17 cellular contexts compared by ENCODE assay signal in the genomic region with DNA sequence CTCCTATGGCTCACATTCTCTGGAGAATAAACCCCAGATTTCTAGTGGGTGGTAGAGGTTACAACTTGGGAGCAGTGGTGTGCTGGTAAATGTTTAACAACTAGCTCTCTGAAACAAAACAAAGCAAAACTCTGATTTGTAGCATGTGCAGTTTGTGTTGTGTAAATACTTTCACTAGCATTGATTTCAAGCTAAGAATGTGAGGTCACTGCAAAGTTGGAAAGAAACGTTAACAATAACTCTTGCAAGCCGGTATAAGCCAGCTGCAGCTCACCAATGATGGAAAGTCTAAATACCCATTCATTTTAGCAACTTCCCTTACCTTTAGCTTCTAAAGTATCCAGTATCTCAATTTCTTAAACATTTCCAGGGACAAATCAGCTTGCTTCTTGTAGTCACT.
DNase-seq lines count a peak whose midpoint lies in the region; ATAC-seq and TF ChIP-seq lines count a peak whose summit lies in the region.
"Had no signal": no experiment of that assay in that cellular context is flagged by ENCODE, and none has a peak within 500 bp of the region (broad histone marks: within the 10 kb centered on the region; RNA-seq: fewer than 3 reads in every experiment).

No MANE protein-coding gene starts in this region.

- peaks cover 46% of the 10 kb centered on the region for H3K4me1 Mint-ChIP-seq in activated CD4-positive, alpha-beta memory T cell treated with anti-CD3 and anti-CD28 coated beads for 36 hours (ENCODE audit: low read depth)
- no peaks in the 10 kb centered on the region for H3K4me1 Mint-ChIP-seq in activated CD4-positive, alpha-beta memory T cell treated with anti-CD3 and anti-CD28 coated beads, Interleukin-2, amount 10 ng/mL, durations not matched to agents 7 days and 5 days
- H3K4me1 Mint-ChIP-seq in activated T-helper 17 cell treated with anti-CD3 and anti-CD28 coated beads, Interleukin-2, amount 50 U/mL, for 72 hours = peaks cover 38% of the 10 kb centered on the region

- peaks cover 5% of the 10 kb centered on the region for H3K4me1 ChIP-seq in hepatocyte (ENCODE audit: insufficient read depth)
- H3K4me1 ChIP-seq: BLaER1 treated with 17β-estradiol and CSF1 and Interleukin-3, amounts not matched to agents 10 nM and 100 nM had no signal

- H3K27ac ChIP-seq in hepatocyte = peak overlapping the region; percentile 22
- H3K27ac ChIP-seq: 22Rv1; BLaER1 treated with 17β-estradiol and CSF1 and Interleukin-3, amounts not matched to agents 10 nM and 100 nM had no signal

- H3K4me2 ChIP-seq in hepatocyte = no peak overlapping the region
- H3K4me2 ChIP-seq: BLaER1 treated with 17β-estradiol and CSF1 and Interleukin-3, amounts not matched to agents 10 nM and 100 nM had no signal

- H3K36me3 ChIP-seq in hepatocyte (replicated peaks; ENCODE audit: insufficient read depth, low read depth) = no peaks in the 10 kb centered on the region
- H3K36me3 ChIP-seq: BLaER1 treated with 17β-estradiol and CSF1 and Interleukin-3, amounts not matched to agents 10 nM and 100 nM had no signal

- no peaks in the 10 kb centered on the region for H3K36me3 Mint-ChIP-seq in activated CD4-positive, alpha-beta memory T cell treated with anti-CD3 and anti-CD28 coated beads for 36 hours
- no peaks in the 10 kb centered on the region for H3K36me3 Mint-ChIP-seq in activated CD4-positive, alpha-beta memory T cell treated with anti-CD3 and anti-CD28 coated beads, Interleukin-2, amount 10 ng/mL, durations not matched to agents 7 days and 5 days (ENCODE audit: low read depth)
- H3K36me3 Mint-ChIP-seq in activated T-helper 17 cell treated with anti-CD3 and anti-CD28 coated beads, Interleukin-2, amount 50 U/mL, for 72 hours (ENCODE audit: low read depth) = no peaks in the 10 kb centered on the region

- ATAC-seq in activated T-helper 17 cell treated with anti-CD3 and anti-CD28 coated beads, Interleukin-2, amount 50 U/mL, for 72 hours (replicated peaks) = no peak
- no peak for ATAC-seq in GM21737 (IDR thresholded peaks at IDR 0.05; ENCODE audit: unreplicated experiment)
- ATAC-seq: HCT116, PC-3, SK-N-SH treated with all-trans-retinoic acid at 6 μM for 48 hours had no signal

- CTCF ChIA-PET in activated CD4-positive, alpha-beta memory T cell treated with anti-CD3 and anti-CD28 coated beads for 36 hours (lab: Charles Lee) = interaction anchor here (1.2 kb wide), 1 partner anchor 9 kb away, joined by 3 read pairs; no protein-coding TSS in a partner anchor
- CTCF ChIA-PET in activated CD4-positive, alpha-beta memory T cell treated with anti-CD3 and anti-CD28 coated beads, Interleukin-2, amount 10 ng/mL, durations not matched to agents 7 days and 5 days (lab: Charles Lee) = no interaction called here

- no peak overlapping the region for H2AFZ ChIP-seq in hepatocyte

- no peaks in the 10 kb centered on the region for H4K20me1 ChIP-seq in hepatocyte (ENCODE audit: insufficient read depth, poor library complexity, severe bottlenecking)
- H4K20me1 ChIP-seq: BLaER1 treated with 17β-estradiol and CSF1 and Interleukin-3, amounts not matched to agents 10 nM and 100 nM had no signal

- no peaks in the 10 kb centered on the region for H3K79me2 ChIP-seq in hepatocyte

- H3K27me3 ChIP-seq in hepatocyte = no peaks in the 10 kb centered on the region

- H3K27me3 Mint-ChIP-seq in activated CD4-positive, alpha-beta memory T cell treated with anti-CD3 and anti-CD28 coated beads for 36 hours = no peaks in the 10 kb centered on the region
- no peaks in the 10 kb centered on the region for H3K27me3 Mint-ChIP-seq in activated CD4-positive, alpha-beta memory T cell treated with anti-CD3 and anti-CD28 coated beads, Interleukin-2, amount 10 ng/mL, durations not matched to agents 7 days and 5 days
- H3K27me3 Mint-ChIP-seq in activated T-helper 17 cell treated with anti-CD3 and anti-CD28 coated beads, Interleukin-2, amount 50 U/mL, for 72 hours = no peaks in the 10 kb centered on the region

- POLR2A ChIA-PET in activated CD4-positive, alpha-beta memory T cell treated with anti-CD3 and anti-CD28 coated beads for 36 hours (lab: Charles Lee) = no interaction called here
- POLR2A ChIA-PET in activated CD4-positive, alpha-beta memory T cell treated with anti-CD3 and anti-CD28 coated beads, Interleukin-2, amount 10 ng/mL, durations not matched to agents 7 days and 5 days (lab: Charles Lee) = no interaction called here

- H3K4me3 ChIP-seq in hepatocyte = no peak overlapping the region
- H3K4me3 ChIP-seq: BLaER1 treated with 17β-estradiol and CSF1 and Interleukin-3, amounts not matched to agents 10 nM and 100 nM had no signal

- no peaks in the 10 kb centered on the region for H3K9me3 ChIP-seq in hepatocyte (ENCODE audit: low read depth)
- H3K9me3 ChIP-seq: BLaER1 treated with 17β-estradiol and CSF1 and Interleukin-3, amounts not matched to agents 10 nM and 100 nM had no signal

- 28% methylated on average over 2 of the region's 2 CpGs for WGBS in hepatocyte (ENCODE audit: low lambda C conversion rate, missing lambda C conversion rate)

- no peak for DNase-seq in activated CD4-positive, alpha-beta memory T cell treated with anti-CD3 and anti-CD28 coated beads for 36 hours
- no peak for DNase-seq in activated CD4-positive, alpha-beta memory T cell treated with anti-CD3 and anti-CD28 coated beads, Interleukin-2, amount 10 ng/mL, durations not matched to agents 7 days and 5 days
- peak; percentile 5 for DNase-seq in hepatocyte (ENCODE audit: low spot score)
- peak; percentile 85 for DNase-seq in renal cortical epithelial cell (ENCODE audit: low read depth)
- DNase-seq in NCI-H1092 treated with DMSO at 0.1 percent for 48 hours (lab: John Stamatoyannopoulos, UW) = no peak
- no peak for DNase-seq in SIG-M5 (lab: John Stamatoyannopoulos, UW)
- DNase-seq: DMS153, EL, NCI-H345, NCI-H526 treated with DMSO at 0.1 percent for 48 hours, PC-3 had no signal

- no peak for TF ChIP-seq CTCF in hepatocyte (IDR thresholded peaks at IDR 0.05; ENCODE audit: poor library complexity)

- no peak overlapping the region for H3K4me3 Mint-ChIP-seq in activated CD4-positive, alpha-beta memory T cell treated with anti-CD3 and anti-CD28 coated beads for 36 hours
- H3K4me3 Mint-ChIP-seq in activated CD4-positive, alpha-beta memory T cell treated with anti-CD3 and anti-CD28 coated beads, Interleukin-2, amount 10 ng/mL, durations not matched to agents 7 days and 5 days = no peak overlapping the region
- no peak overlapping the region for H3K4me3 Mint-ChIP-seq in activated T-helper 17 cell treated with anti-CD3 and anti-CD28 coated beads, Interleukin-2, amount 50 U/mL, for 72 hours

- H3K9me3 Mint-ChIP-seq in activated CD4-positive, alpha-beta memory T cell treated with anti-CD3 and anti-CD28 coated beads for 36 hours = no peaks in the 10 kb centered on the region
- H3K9me3 Mint-ChIP-seq in activated CD4-positive, alpha-beta memory T cell treated with anti-CD3 and anti-CD28 coated beads, Interleukin-2, amount 10 ng/mL, durations not matched to agents 7 days and 5 days = no peaks in the 10 kb centered on the region
- peaks cover 3% of the 10 kb centered on the region for H3K9me3 Mint-ChIP-seq in activated T-helper 17 cell treated with anti-CD3 and anti-CD28 coated beads, Interleukin-2, amount 50 U/mL, for 72 hours

- H3K9me2 ChIP-seq in hepatocyte (replicated peaks; ENCODE audit: insufficient read depth) = no peaks in the 10 kb centered on the region

- intact Hi-C loops in activated CD4-positive, alpha-beta memory T cell treated with anti-CD3 and anti-CD28 coated beads for 36 hours (cut with micrococcal nuclease) = no loop called here

- H3K27ac Mint-ChIP-seq in activated CD4-positive, alpha-beta memory T cell treated with anti-CD3 and anti-CD28 coated beads for 36 hours = peak overlapping the region; percentile 9
- no peak overlapping the region for H3K27ac Mint-ChIP-seq in activated CD4-positive, alpha-beta memory T cell treated with anti-CD3 and anti-CD28 coated beads, Interleukin-2, amount 10 ng/mL, durations not matched to agents 7 days and 5 days
- H3K27ac Mint-ChIP-seq in activated T-helper 17 cell treated with anti-CD3 and anti-CD28 coated beads, Interleukin-2, amount 50 U/mL, for 72 hours = peak overlapping the region; percentile 8

Comparison
In these comparisons a context has a peak if more than half of its experiments do, and no peak if none do; other contexts are left out.
1. DNase-seq: peak in hepatocyte (single experiment) and renal cortical epithelial cell (single experiment); none in activated CD4-positive, alpha-beta memory T cell treated with anti-CD3 and anti-CD28 coated beads for 36 hours (single experiment), activated CD4-positive, alpha-beta memory T cell treated with anti-CD3 and anti-CD28 coated beads, Interleukin-2, amount 10 ng/mL, durations not matched to agents 7 days and 5 days (single experiment), NCI-H1092 treated with DMSO at 0.1 percent for 48 hours (single experiment) and SIG-M5 (single experiment).